In genomic region chr15:88802250-88802990, GRCh38 we compare ENCODE assay signal across 14 cellular contexts. TPM values are rescaled to one million over a fixed set of nuclear protein-coding genes. Genes with fewer than 3 reads are reported as not detected.
DNase-seq lines count a peak whose midpoint lies in the region; ATAC-seq, FAIRE-seq and TF ChIP-seq lines count a peak whose summit lies in the region.
"Had no signal": no experiment of that assay in that cellular context is flagged by ENCODE, and none has a peak within 500 bp of the region (broad histone marks: within the 10 kb centered on the region; RNA-seq: fewer than 3 reads in every experiment).

No MANE protein-coding gene starts in this region.

- no peak for TF ChIP-seq POLR2A in A549 (IDR thresholded peaks at IDR 0.05; ENCODE audit: low read length)

- no peak overlapping the region for H3K23ac ChIP-seq in H9 (ENCODE audit: insufficient read length, low read depth, low read length)

- peaks cover 2 to 18% of the 10 kb centered on the region in 2 experiments; a peak in 3 of 4 replicates for H3K4me1 Mint-ChIP-seq in H9
- H3K4me1 Mint-ChIP-seq in chondrocyte (ENCODE audit: low read depth) = peaks cover 51% of the 10 kb centered on the region
- peaks cover 20 to 24% (median 23%) of the 10 kb centered on the region in 3 donors for H3K4me1 Mint-ChIP-seq in naive B cell

- no peak overlapping the region; a peak in 1 of 7 replicates for H3K27ac Mint-ChIP-seq in H9
- H3K27ac Mint-ChIP-seq in chondrocyte (ENCODE audit: unreplicated experiment) = peak overlapping the region; percentile 83
- peak overlapping the region in 2 of 6 donors; percentile 25 to 57 for H3K27ac Mint-ChIP-seq in naive B cell

- no peak overlapping the region for H2BK15ac ChIP-seq in H9 (ENCODE audit: low read depth, low read length)

- H3K4me1 ChIP-seq in A549 = peaks cover 7% of the 10 kb centered on the region; the same call in 1 of the 3 replicates
- H3K4me1 ChIP-seq in H9 (ENCODE audit: insufficient read depth, low read length) = no peaks in the 10 kb centered on the region

- no peaks in the 10 kb centered on the region for H3K79me1 ChIP-seq in H9 (ENCODE audit: insufficient read depth, low read depth, low read length, poor library complexity, severe bottlenecking)

- no peak overlapping the region for H3K9ac ChIP-seq in H9 (ENCODE audit: extremely low read depth, insufficient read length, low read length)

- no peak overlapping the region for H3T11ph ChIP-seq in H9 (ENCODE audit: low read length)

- no peak overlapping the region for H3K18ac ChIP-seq in H9 (ENCODE audit: insufficient read length, low read depth, low read length)

- H3K9me3 Mint-ChIP-seq in H9 (peaks cover 0 to 2% of the 10 kb centered on the region in 2 experiments; a peak in 1 of 5 replicates), chondrocyte (ENCODE audit: low read depth) (no peaks in the 10 kb centered on the region), naive B cell (peaks cover 0 to 2% (median 0%) of the 10 kb centered on the region in 7 donors)

- H2AK5ac ChIP-seq in H9 (ENCODE audit: insufficient read length, low read length) = no peak overlapping the region

- H3K27ac ChIP-seq in A549 = no peak overlapping the region
- no peak overlapping the region for H3K27ac ChIP-seq in H9 (ENCODE audit: insufficient read length, low read depth, low read length)

- H3K27me3 Mint-ChIP-seq in H9 (ENCODE audit: low read depth) = peaks cover 95% of the 10 kb centered on the region
- H3K27me3 Mint-ChIP-seq in chondrocyte (ENCODE audit: low read depth) = peaks cover 21% of the 10 kb centered on the region
- peaks cover 60 to 94% (median 85%) of the 10 kb centered on the region in 3 donors for H3K27me3 Mint-ChIP-seq in naive B cell

- H3K9me3 ChIP-seq in A549 = no peaks in the 10 kb centered on the region
- H3K9me3 ChIP-seq in H9 (ENCODE audit: control insufficient read depth, low read depth, low read length) = no peaks in the 10 kb centered on the region

- no peak overlapping the region for H2BK20ac ChIP-seq in H9 (ENCODE audit: low read depth, low read length, poor library complexity, severe bottlenecking)

- DNase-seq in A549 (ENCODE audit: low read depth in 1 of 2, low spot score in 1 of 2) = no peak
- no peak for DNase-seq in H9
- DNase-seq in chondrocyte (ENCODE audit: low spot score) = no peak
- DNase-seq in naive B cell = no peak
- DNase-seq: activated CD4-positive, alpha-beta T cell treated with anti-CD3 and anti-CD28 coated beads for 1 hour; MM.1S; SHP77 treated with DMSO at 0.1 percent for 48 hours; stimulated activated CD4-positive, alpha-beta T cell treated with anti-CD3 and anti-CD28 coated beads, Interleukin-1b, Interleukin-23, amount 100 ng/mL, for 48 hours had no signal

- TF ChIP-seq CTCF in A549 (IDR thresholded peaks at IDR 0.05) = no peak
- no peak for TF ChIP-seq CTCF in H9 (conservative IDR thresholded peaks at IDR 0.05)
- TF ChIP-seq CTCF in chondrocyte (IDR thresholded peaks at IDR 0.05) = no peak

- peak overlapping the region; percentile 78 for H3K4me2 ChIP-seq in A549
- H3K4me2 ChIP-seq in H9 (ENCODE audit: insufficient read depth, insufficient read length, low read length) = peak overlapping the region; percentile 67

- H3K36me3 Mint-ChIP-seq in H9 (ENCODE audit: insufficient read depth in 1 of 3, low read depth in 3 of 3) (peaks cover 0 to 2% (median 0%) of the 10 kb centered on the region in 3 experiments; a peak in 2 of 7 replicates), chondrocyte (ENCODE audit: low read depth) (peaks cover 4% of the 10 kb centered on the region), naive B cell (no peaks in the 10 kb centered on the region)

- 7% methylated on average over 20 of the region's 20 CpGs for WGBS in A549 (ENCODE audit: missing lambda C conversion rate)
- WGBS in H9 (ENCODE audit: extremely low coverage, insufficient read length, low lambda C conversion rate) = no CpG with 5 or more reads among the region's 20 CpGs

- H3K4ac ChIP-seq in H9 (ENCODE audit: low read depth, low read length) = no peak overlapping the region

- no peak for TF ChIP-seq EP300 in A549 (IDR thresholded peaks at IDR 0.05)

- peak overlapping the region; percentile 37; the same call in 1 of the 2 replicates for H3K14ac ChIP-seq in H9 (ENCODE audit: insufficient read depth, low read length)

- POLR2A ChIA-PET in A549 (lab: Yijun Ruan, JAX) = no interaction called here

- peak in 1 of 2 experiments; percentile 6; a peak in 2 of 6 replicates for ATAC-seq in A549
- ATAC-seq in naive B cell (ENCODE audit: low read depth in 2 of 2) = peak in 1 of 2 donors; percentile 21
- no peak for ATAC-seq in HG03095 (IDR thresholded peaks at IDR 0.05; ENCODE audit: unreplicated experiment)
- ATAC-seq in HG03280 (IDR thresholded peaks at IDR 0.05; ENCODE audit: unreplicated experiment) = no peak
- no peak for ATAC-seq in GM19467 (IDR thresholded peaks at IDR 0.05; ENCODE audit: unreplicated experiment)
- ATAC-seq in HG03175 (IDR thresholded peaks at IDR 0.05; ENCODE audit: unreplicated experiment) = no peak
- ATAC-seq: HCT116 had no signal

- H3K56ac ChIP-seq in H9 (ENCODE audit: insufficient read length, low read depth, low read length) = no peak overlapping the region

- H2BK120ac ChIP-seq in H9 (ENCODE audit: low read depth, low read length, poor library complexity, severe bottlenecking) = no peak overlapping the region

- H3K4me3 Mint-ChIP-seq in H9 (peak overlapping the region; percentile 82 to 97), chondrocyte (ENCODE audit: unreplicated experiment) (peak overlapping the region; percentile 97), naive B cell (peak overlapping the region; percentile 53 to 96 (median 90))

- H4K20me1 ChIP-seq in H9 (ENCODE audit: control insufficient read depth, insufficient read depth, insufficient read length) = no peaks in the 10 kb centered on the region

- CTCF ChIA-PET in A549 (lab: Yijun Ruan, JAX) = interaction anchor here (0.6 to 0.9 kb wide), 2 partner anchors 12 to 17 kb away, joined by 3 to 4 read pairs; no protein-coding TSS in a partner anchor

- peaks cover 11% of the 10 kb centered on the region for H3K23me2 ChIP-seq in H9 (ENCODE audit: insufficient read length, low read depth, low read length, poor library complexity, severe bottlenecking)

- H4K8ac ChIP-seq in H9 (replicated peaks; ENCODE audit: insufficient read length, low read depth, low read length) = no peak overlapping the region

- H2AFZ ChIP-seq in H9 (ENCODE audit: low read length) = no peak overlapping the region

- no peak overlapping the region for H2BK5ac ChIP-seq in H9 (ENCODE audit: insufficient read length, low read length)

- peak overlapping the region; percentile 36 for H3K4me3 ChIP-seq in A549

- no peak for FAIRE-seq in A549 (lab: Jason Lieb, UNC)

- H2BK12ac ChIP-seq in H9 (ENCODE audit: insufficient read length, low read depth, low read length) = no peak overlapping the region

- H4K5ac ChIP-seq in H9 (ENCODE audit: insufficient read length, low read depth, low read length) = no peak overlapping the region

- H4K91ac ChIP-seq in H9 (ENCODE audit: insufficient read length, low read depth, low read length) = no peak overlapping the region

- TF ChIP-seq RAD21 in A549 (conservative IDR thresholded peaks at IDR 0.05 in 1 of 2, IDR thresholded peaks at IDR 0.05 in 1 of 2) = no peak

- H3K79me2 ChIP-seq in H9 (ENCODE audit: insufficient read depth, low read length) = no peaks in the 10 kb centered on the region

- H3K27me3 ChIP-seq in H9 (ENCODE audit: insufficient read depth, low read length) = peaks cover 37% of the 10 kb centered on the region

TF ChIP-seq in A549, 52 proteins besides CTCF, POLR2A, EP300 and RAD21:
- TF ChIP-seq PHF8 (IDR thresholded peaks at IDR 0.05; ENCODE audit: borderline replicate concordance, low read depth) (no peak), HOXA7 (CRISPR knock-in tag; IDR thresholded peaks at IDR 0.05) (no peak), TP53 (CRISPR knock-in tag; IDR thresholded peaks at IDR 0.05) (no peak), GATA3 (IDR thresholded peaks at IDR 0.05; ENCODE audit: borderline replicate concordance) (no peak), FOXS1 (CRISPR knock-in tag; IDR thresholded peaks at IDR 0.05) (no peak), ZNF302 (CRISPR knock-in tag; IDR thresholded peaks at IDR 0.05) (no peak), ZC3H11A (IDR thresholded peaks at IDR 0.05) (no peak), KDM5A (IDR thresholded peaks at IDR 0.05) (no peak), ELK1 (IDR thresholded peaks at IDR 0.05; ENCODE audit: low read depth, low read length) (no peak), HES2 (IDR thresholded peaks at IDR 0.05) (no peak)

RNA-seq across cellular contexts. Expression of gene ACAN, which starts 0.8 kb away (rescaled TPM):
- polyA plus RNA-seq in A549 (2011; rRNA removed) = not detected in 2 replicates
- polyA plus RNA-seq in A549 (2012; cell fraction: cytosol; rRNA removed) = 0.01 TPM in 1 of 2 replicates, not detected in the other
- polyA plus RNA-seq in A549 (2012; cell fraction: nucleus; rRNA removed) = 0.01 TPM in 1 of 2 replicates, not detected in the other
- polyA plus RNA-seq in A549 (2017; fragmentation: RNase III; extraction: RNeasy Plus Mini Kit Qiagen cat#74134 plus additional on column Dnase treatment) = 0.01 to 0.05 TPM in 2 of 3 replicates, not detected in the other
- polyA minus RNA-seq in A549 (2011; rRNA and poly(A)+ RNA removed) = not detected in 2 replicates
- 0.50 and 0.53 TPM in 2 replicates for total RNA-seq in H9 (2021)
- total RNA-seq in chondrocyte = 21.5 to 176 TPM (median 171 TPM) in 3 replicates
- polyA plus RNA-seq in naive B cell (ENCODE audit: low read depth in 6 of 6) = under 1 TPM in 1 of 6 donors, not detected in 5; 0.17 TPM
- total RNA-seq: subcutaneous adipose tissue had no signal

Comparison
In these comparisons a context has a peak if more than half of its experiments do, and no peak if none do; other contexts are left out.
1. RNA of gene ACAN, which starts 0.8 kb away (total RNA-seq): 21.5 to 176 TPM in chondrocyte; 0.50 to 0.53 TPM in H9; every median in the first group is over 10 times any median in the second.
2. Peak in every context shown above with its lines, with median percentiles within 50 percentile points of each other: H3K4me3 Mint-ChIP-seq.